8 cellular contexts compared by ENCODE assay signal in genomic region chr19:42176649-42176989, GRCh38. TPM values are rescaled to one million over a fixed set of nuclear protein-coding genes. Genes with fewer than 3 reads are reported as not detected.
DNase-seq lines count a peak whose midpoint lies in the region; ATAC-seq and TF ChIP-seq lines count a peak whose summit lies in the region.

No MANE protein-coding gene starts in this region.

- no peaks in the 10 kb centered on the region for H4K20me1 ChIP-seq in smooth muscle cell (ENCODE audit: low read depth)

- intact Hi-C loops in activated naive CD4-positive, alpha-beta T cell treated with anti-CD3 and anti-CD28 coated beads for 36 hours (cut with micrococcal nuclease), result loop anchor here (2.0 kb wide), 1 partner anchor 66 kb away; the partner anchor contains the start of gene GSK3A
- intact Hi-C loops in right cardiac atrium (cut with DNase I), result no loop called here

- no peak overlapping the region for H3K9ac ChIP-seq in smooth muscle cell (ENCODE audit: low read depth)

- H3K27ac Mint-ChIP-seq in activated naive CD4-positive, alpha-beta T cell treated with anti-CD3 and anti-CD28 coated beads for 36 hours, result no peak overlapping the region
- H3K27ac Mint-ChIP-seq in activated CD4-positive, alpha-beta memory T cell treated with anti-CD3 and anti-CD28 coated beads, Interleukin-2, amount 10 ng/mL, durations not matched to agents 7 days and 5 days, result no peak overlapping the region

- no peaks in the 10 kb centered on the region for H3K9me3 ChIP-seq in right cardiac atrium (ENCODE audit: control insufficient read depth, low read length)
- H3K9me3 ChIP-seq in smooth muscle cell (replicated peaks; ENCODE audit: low read depth), result no peaks in the 10 kb centered on the region

- TF ChIP-seq CTCF in smooth muscle cell (IDR thresholded peaks at IDR 0.05; ENCODE audit: borderline replicate concordance, insufficient read depth, poor library complexity, severe bottlenecking), result no peak

- CTCF ChIA-PET in activated naive CD4-positive, alpha-beta T cell treated with anti-CD3 and anti-CD28 coated beads for 36 hours (lab: Charles Lee), result interaction anchor here (0.6 to 2.4 kb wide), 13 partner anchors 8 to 147 kb away, joined by 3 to 12 read pairs (median 4); partner anchors contain the start of genes PAFAH1B3 and POU2F2
- CTCF ChIA-PET in activated CD4-positive, alpha-beta memory T cell treated with anti-CD3 and anti-CD28 coated beads, Interleukin-2, amount 10 ng/mL, durations not matched to agents 7 days and 5 days (lab: Charles Lee), result interaction anchor here (0.8 to 2.7 kb wide), 16 partner anchors 8 to 120 kb away, joined by 3 to 17 read pairs (median 6); partner anchors contain the start of gene ZNF574

- peak overlapping the region; percentile 91 for H3K4me2 ChIP-seq in smooth muscle cell

- no peaks in the 10 kb centered on the region for H3K79me2 ChIP-seq in smooth muscle cell (ENCODE audit: low read depth)

- H3K9me3 Mint-ChIP-seq in activated naive CD4-positive, alpha-beta T cell treated with anti-CD3 and anti-CD28 coated beads for 36 hours, result no peaks in the 10 kb centered on the region
- no peaks in the 10 kb centered on the region for H3K9me3 Mint-ChIP-seq in activated CD4-positive, alpha-beta memory T cell treated with anti-CD3 and anti-CD28 coated beads, Interleukin-2, amount 10 ng/mL, durations not matched to agents 7 days and 5 days

- H3K27me3 ChIP-seq in right cardiac atrium (ENCODE audit: control insufficient read depth, insufficient read depth) (no peaks in the 10 kb centered on the region), smooth muscle cell (ENCODE audit: low read depth) (peaks cover 75% of the 10 kb centered on the region)

- H3K27ac ChIP-seq in right cardiac atrium (ENCODE audit: low read length), result no peak overlapping the region
- no peak overlapping the region for H3K27ac ChIP-seq in smooth muscle cell (ENCODE audit: low read depth)

- H3K4me3 ChIP-seq in right cardiac atrium (ENCODE audit: low read length) (peak overlapping the region; percentile 61), smooth muscle cell (peak overlapping the region; percentile 60)

- no peaks in the 10 kb centered on the region for H3K36me3 Mint-ChIP-seq in activated naive CD4-positive, alpha-beta T cell treated with anti-CD3 and anti-CD28 coated beads for 36 hours (ENCODE audit: low read depth)
- peaks cover 4% of the 10 kb centered on the region for H3K36me3 Mint-ChIP-seq in activated CD4-positive, alpha-beta memory T cell treated with anti-CD3 and anti-CD28 coated beads, Interleukin-2, amount 10 ng/mL, durations not matched to agents 7 days and 5 days (ENCODE audit: low read depth)

- H3K36me3 ChIP-seq in smooth muscle cell (ENCODE audit: low read depth), result no peaks in the 10 kb centered on the region

- POLR2A ChIA-PET in activated CD4-positive, alpha-beta memory T cell treated with anti-CD3 and anti-CD28 coated beads, Interleukin-2, amount 10 ng/mL, durations not matched to agents 7 days and 5 days (lab: Charles Lee), result interaction anchor here (0.6 to 3.6 kb wide), 14 partner anchors 10 to 138 kb away, joined by 3 to 22 read pairs (median 4); partner anchors contain the start of genes DEDD2, POU2F2 and ZNF526

- ATAC-seq in right cardiac atrium (peak; percentile 41 to 60), HG03439 (IDR thresholded peaks at IDR 0.05; ENCODE audit: unreplicated experiment) (no peak)

- no peak for DNase-seq in activated naive CD4-positive, alpha-beta T cell treated with anti-CD3 and anti-CD28 coated beads for 36 hours
- no peak for DNase-seq in activated naive CD4-positive, alpha-beta T cell treated with anti-CD3 and anti-CD28 coated beads, Interleukin-2, amount 50 U/mL, for 16 hours
- no peak for DNase-seq in activated CD4-positive, alpha-beta memory T cell treated with anti-CD3 and anti-CD28 coated beads, Interleukin-2, amount 10 ng/mL, durations not matched to agents 7 days and 5 days
- DNase-seq in right cardiac atrium, result no peak
- DNase-seq in smooth muscle cell (lab: John Stamatoyannopoulos, UW; ENCODE audit: unreplicated experiment), result no peak
- no peak for DNase-seq in germinal center (ENCODE audit: low spot score)
- DNase-seq in SHP77 treated with DMSO at 0.1 percent for 48 hours (lab: John Stamatoyannopoulos, UW), result no peak

- H3K27me3 Mint-ChIP-seq in activated naive CD4-positive, alpha-beta T cell treated with anti-CD3 and anti-CD28 coated beads for 36 hours (ENCODE audit: low read depth), result peaks cover 26% of the 10 kb centered on the region
- peaks cover 30% of the 10 kb centered on the region for H3K27me3 Mint-ChIP-seq in activated CD4-positive, alpha-beta memory T cell treated with anti-CD3 and anti-CD28 coated beads, Interleukin-2, amount 10 ng/mL, durations not matched to agents 7 days and 5 days

- H3K4me1 ChIP-seq in right cardiac atrium (ENCODE audit: control insufficient read depth, insufficient read depth, low read length) (no peaks in the 10 kb centered on the region), smooth muscle cell (ENCODE audit: low read depth) (no peaks in the 10 kb centered on the region)

- peaks cover 11% of the 10 kb centered on the region for H3K4me1 Mint-ChIP-seq in activated naive CD4-positive, alpha-beta T cell treated with anti-CD3 and anti-CD28 coated beads for 36 hours (ENCODE audit: low read depth)
- H3K4me1 Mint-ChIP-seq in activated CD4-positive, alpha-beta memory T cell treated with anti-CD3 and anti-CD28 coated beads, Interleukin-2, amount 10 ng/mL, durations not matched to agents 7 days and 5 days, result peaks cover 17% of the 10 kb centered on the region

- 2% methylated on average over 31 of the region's 31 CpGs for WGBS in right cardiac atrium
- 2% methylated on average over 9 of the region's 31 CpGs for WGBS in smooth muscle cell (ENCODE audit: low lambda C conversion rate)

- peak overlapping the region; percentile 44 for H2AFZ ChIP-seq in smooth muscle cell (ENCODE audit: low read depth)

- H3F3A ChIP-seq in smooth muscle cell (ENCODE audit: low read depth), result no peaks in the 10 kb centered on the region

- H3K4me3 Mint-ChIP-seq in activated naive CD4-positive, alpha-beta T cell treated with anti-CD3 and anti-CD28 coated beads for 36 hours, result peak overlapping the region; percentile 81
- peak overlapping the region; percentile 86 for H3K4me3 Mint-ChIP-seq in activated CD4-positive, alpha-beta memory T cell treated with anti-CD3 and anti-CD28 coated beads, Interleukin-2, amount 10 ng/mL, durations not matched to agents 7 days and 5 days

RNA-seq across cellular contexts. Expression of gene DEDD2, which starts 40.9 kb away (rescaled TPM):
- total RNA-seq in activated naive CD4-positive, alpha-beta T cell treated with anti-CD3 and anti-CD28 coated beads for 36 hours, result 10 to 100 TPM; 24.8 to 26.0 TPM
- 10 to 100 TPM; 54.1 to 59.8 TPM for total RNA-seq in activated CD4-positive, alpha-beta memory T cell treated with anti-CD3 and anti-CD28 coated beads, Interleukin-2, amount 10 ng/mL, durations not matched to agents 7 days and 5 days
- 10 to 100 TPM; 14.6 to 19.9 (median 17.8) TPM for total RNA-seq in right cardiac atrium
- polyA plus RNA-seq in right cardiac atrium, result 21.6 TPM
- total RNA-seq in smooth muscle cell, result 12.6 and 35.4 TPM in 2 replicates
- 22.4 and 23.4 TPM in 2 replicates for polyA plus RNA-seq in smooth muscle cell

RNA-seq across cellular contexts. Expression of gene ZNF526, which starts 43.5 kb away (rescaled TPM):
- total RNA-seq in activated naive CD4-positive, alpha-beta T cell treated with anti-CD3 and anti-CD28 coated beads for 36 hours, result 10 to 100 TPM; 11.5 to 11.6 TPM
- total RNA-seq in activated CD4-positive, alpha-beta memory T cell treated with anti-CD3 and anti-CD28 coated beads, Interleukin-2, amount 10 ng/mL, durations not matched to agents 7 days and 5 days, result 10 to 100 TPM; 21.5 to 21.7 TPM
- 1 to 10 TPM; 5.4 to 7.3 (median 6.5) TPM for total RNA-seq in right cardiac atrium
- 3.3 TPM for polyA plus RNA-seq in right cardiac atrium
- total RNA-seq in smooth muscle cell, result 5.0 and 5.9 TPM in 2 replicates
- polyA plus RNA-seq in smooth muscle cell, result 12.0 and 12.1 TPM in 2 replicates

RNA-seq across cellular contexts. Expression of gene POU2F2, which starts 44.4 kb away (rescaled TPM):
- total RNA-seq in activated naive CD4-positive, alpha-beta T cell treated with anti-CD3 and anti-CD28 coated beads for 36 hours, result 10 to 100 TPM; 30.0 to 31.9 TPM
- total RNA-seq in activated CD4-positive, alpha-beta memory T cell treated with anti-CD3 and anti-CD28 coated beads, Interleukin-2, amount 10 ng/mL, durations not matched to agents 7 days and 5 days, result 10 to 100 TPM; 31.3 to 35.8 TPM
- 1 to 10 TPM; 1.4 to 1.6 (median 1.6) TPM for total RNA-seq in right cardiac atrium
- polyA plus RNA-seq in right cardiac atrium, result 0.77 TPM
- 0.58 and 0.99 TPM in 2 replicates for total RNA-seq in smooth muscle cell
- 6.3 and 8.6 TPM in 2 replicates for polyA plus RNA-seq in smooth muscle cell

Comparison
In these comparisons a context has a peak if more than half of its experiments do, and no peak if none do; other contexts are left out.
1. RNA of gene POU2F2, which starts 44.4 kb away (total RNA-seq): 31.3 to 35.8 TPM in activated CD4-positive, alpha-beta memory T cell treated with anti-CD3 and anti-CD28 coated beads, Interleukin-2, amount 10 ng/mL, durations not matched to agents 7 days and 5 days and 30.0 to 31.9 TPM in activated naive CD4-positive, alpha-beta T cell treated with anti-CD3 and anti-CD28 coated beads for 36 hours; 1.4 to 1.6 TPM in right cardiac atrium and 0.58 to 0.99 TPM in smooth muscle cell; every median in the first group is over 10 times any median in the second.